ENCODE assay signal across 12 cellular contexts in genomic region chr13:110023729-110024645, GRCh38.
DNase-seq lines count a peak whose midpoint lies in the region; ATAC-seq and TF ChIP-seq lines count a peak whose summit lies in the region.
"Had no signal": no experiment of that assay in that cellular context is flagged by ENCODE, and none has a peak within 500 bp of the region (broad histone marks: within the 10 kb centered on the region; RNA-seq: fewer than 3 reads in every experiment).

No MANE protein-coding gene starts in this region.

- no peaks in the 10 kb centered on the region for H3K4me1 Mint-ChIP-seq in CD8-positive, alpha-beta T cell (ENCODE audit: low read depth)
- H3K4me1 Mint-ChIP-seq: T-helper 17 cell had no signal

- H3K4me3 Mint-ChIP-seq in CD8-positive, alpha-beta T cell = no peak overlapping the region
- H3K4me3 Mint-ChIP-seq: T-helper 17 cell had no signal

- no peaks in the 10 kb centered on the region for H3K36me3 ChIP-seq in CD8-positive, alpha-beta T cell (ENCODE audit: insufficient read depth, low read length)

- intact Hi-C loops in CD8-positive, alpha-beta T cell (cut with DNase I, micrococcal nuclease) = no loop called here

- no peaks in the 10 kb centered on the region for H3K9me3 Mint-ChIP-seq in CD8-positive, alpha-beta T cell

- H3K4me1 ChIP-seq in CD8-positive, alpha-beta T cell (ENCODE audit: insufficient read depth, low read length) = no peaks in the 10 kb centered on the region

- no peak for TF ChIP-seq CTCF in AG04450 (IDR thresholded peaks at IDR 0.05; ENCODE audit: low read depth, low read length)
- TF ChIP-seq CTCF in cardiac fibroblast (IDR thresholded peaks at IDR 0.05; ENCODE audit: low read depth, low read length) = no peak
- TF ChIP-seq CTCF in CD8-positive, alpha-beta T cell (IDR thresholded peaks at IDR 0.05) = no peak

- peaks cover 2% of the 10 kb centered on the region for H3K27me3 Mint-ChIP-seq in CD8-positive, alpha-beta T cell (ENCODE audit: low read depth)

- H3K27ac ChIP-seq in AG04450 (ENCODE audit: low read depth, low read length) = peak overlapping the region; percentile 72
- no peak overlapping the region for H3K27ac ChIP-seq in CD8-positive, alpha-beta T cell (ENCODE audit: low read depth, low read length)

- no peak overlapping the region for H3K27ac Mint-ChIP-seq in CD8-positive, alpha-beta T cell
- H3K27ac Mint-ChIP-seq: T-helper 17 cell had no signal

- ATAC-seq in CD8-positive, alpha-beta T cell = no peak
- ATAC-seq in GM21717 (IDR thresholded peaks at IDR 0.05; ENCODE audit: unreplicated experiment) = no peak
- ATAC-seq: T-helper 17 cell had no signal

- CTCF ChIA-PET in AG04450 (lab: Charles Lee) = no interaction called here
- CTCF ChIA-PET in CD8-positive, alpha-beta T cell (lab: Charles Lee) = no interaction called here

- DNase-seq in AG04450 (ENCODE audit: low read depth, low spot score) (no peak), NCI-H1417 treated with DMSO at 0.1 percent for 48 hours (lab: John Stamatoyannopoulos, UW) (peak; percentile 37), cardiac fibroblast (ENCODE audit: low read depth in 2 of 2) (peak; percentile 56 to 89), midbrain (lab: John Stamatoyannopoulos, UW) (peak; percentile 48), T-helper 1 cell (no peak)
- DNase-seq in CD8-positive, alpha-beta T cell = no peak
- DNase-seq in stimulated activated CD4-positive, alpha-beta T cell treated with anti-CD3 and anti-CD28 coated beads, Interleukin-4, amount 100 ng/mL, for 24 hours = no peak
- DNase-seq: AML-193, mammary epithelial cell, NCI-H1694, T-helper 17 cell had no signal

- H3K27me3 ChIP-seq in AG04450 (ENCODE audit: control insufficient read depth, insufficient read depth, low read length) = no peaks in the 10 kb centered on the region
- no peaks in the 10 kb centered on the region for H3K27me3 ChIP-seq in CD8-positive, alpha-beta T cell (ENCODE audit: insufficient read depth, low read length)

- H3K36me3 Mint-ChIP-seq in CD8-positive, alpha-beta T cell = no peaks in the 10 kb centered on the region

- H3K9me3 ChIP-seq in AG04450 (ENCODE audit: control insufficient read depth, insufficient read depth, low read length) = no peaks in the 10 kb centered on the region; the same call in 1 of the 2 replicates
- H3K9me3 ChIP-seq in CD8-positive, alpha-beta T cell (ENCODE audit: low read length) = no peaks in the 10 kb centered on the region

- H3K4me3 ChIP-seq in AG04450 (ENCODE audit: low read depth, low read length) (no peak overlapping the region), cardiac fibroblast (replicated peaks in 1 of 2; ENCODE audit: low read depth in 2 of 2, low read length in 2 of 2) (no peak overlapping the region)
- no peak overlapping the region for H3K4me3 ChIP-seq in CD8-positive, alpha-beta T cell (ENCODE audit: low read depth, low read length)

- POLR2A ChIA-PET in AG04450 (lab: Yijun Ruan, JAX) = interaction anchor here (0.6 to 1.3 kb wide), 5 partner anchors 14 to 169 kb away, joined by 3 to 12 read pairs (median 4); no protein-coding TSS in a partner anchor
- POLR2A ChIA-PET in CD8-positive, alpha-beta T cell (lab: Charles Lee) = interaction anchor here (0.6 kb wide), 1 partner anchor 29 kb away, joined by 5 read pairs; no protein-coding TSS in a partner anchor

Comparison
In these comparisons a context has a peak if more than half of its experiments do, and no peak if none do; other contexts are left out.
1. DNase-seq: peak in NCI-H1417 treated with DMSO at 0.1 percent for 48 hours (single experiment), cardiac fibroblast (2 of 2) and midbrain (single experiment); none in AG04450 (single experiment), T-helper 1 cell (0 of 5), CD8-positive, alpha-beta T cell (0 of 7) and stimulated activated CD4-positive, alpha-beta T cell treated with anti-CD3 and anti-CD28 coated beads, Interleukin-4, amount 100 ng/mL, for 24 hours (single experiment).